In genomic region chr2:185825557-185825956, GRCh38 we compare ENCODE assay signal across 10 cellular contexts.
"Had no signal": no experiment of that assay in that cellular context is flagged by ENCODE, and none has a peak within 500 bp of the region (broad histone marks: within the 10 kb centered on the region; RNA-seq: fewer than 3 reads in every experiment).

No MANE protein-coding gene starts in this region.

- ATAC-seq: GM23338, HCT116, HepG2 had no signal

- H3K27ac ChIP-seq: HL-60, KMS-11 had no signal

- H2AFZ ChIP-seq: GM23338 had no signal

- H3K9me3 ChIP-seq: HAP-1 had no signal

- H3K36me3 ChIP-seq: HAP-1 had no signal

- H3K4me2 ChIP-seq: GM23338, KMS-11 had no signal

- H3K9ac ChIP-seq: KMS-11 had no signal

- H3K4me1 ChIP-seq: HAP-1 had no signal

- FAIRE-seq: H1, HepG2 had no signal

- DNase-seq: H7, HFFc6, KBM-7 had no signal

- H3K4me3 ChIP-seq: GM23338, HAP-1 had no signal
